Comparison of ENCODE assay signal across 14 cellular contexts in the genomic region with DNA sequence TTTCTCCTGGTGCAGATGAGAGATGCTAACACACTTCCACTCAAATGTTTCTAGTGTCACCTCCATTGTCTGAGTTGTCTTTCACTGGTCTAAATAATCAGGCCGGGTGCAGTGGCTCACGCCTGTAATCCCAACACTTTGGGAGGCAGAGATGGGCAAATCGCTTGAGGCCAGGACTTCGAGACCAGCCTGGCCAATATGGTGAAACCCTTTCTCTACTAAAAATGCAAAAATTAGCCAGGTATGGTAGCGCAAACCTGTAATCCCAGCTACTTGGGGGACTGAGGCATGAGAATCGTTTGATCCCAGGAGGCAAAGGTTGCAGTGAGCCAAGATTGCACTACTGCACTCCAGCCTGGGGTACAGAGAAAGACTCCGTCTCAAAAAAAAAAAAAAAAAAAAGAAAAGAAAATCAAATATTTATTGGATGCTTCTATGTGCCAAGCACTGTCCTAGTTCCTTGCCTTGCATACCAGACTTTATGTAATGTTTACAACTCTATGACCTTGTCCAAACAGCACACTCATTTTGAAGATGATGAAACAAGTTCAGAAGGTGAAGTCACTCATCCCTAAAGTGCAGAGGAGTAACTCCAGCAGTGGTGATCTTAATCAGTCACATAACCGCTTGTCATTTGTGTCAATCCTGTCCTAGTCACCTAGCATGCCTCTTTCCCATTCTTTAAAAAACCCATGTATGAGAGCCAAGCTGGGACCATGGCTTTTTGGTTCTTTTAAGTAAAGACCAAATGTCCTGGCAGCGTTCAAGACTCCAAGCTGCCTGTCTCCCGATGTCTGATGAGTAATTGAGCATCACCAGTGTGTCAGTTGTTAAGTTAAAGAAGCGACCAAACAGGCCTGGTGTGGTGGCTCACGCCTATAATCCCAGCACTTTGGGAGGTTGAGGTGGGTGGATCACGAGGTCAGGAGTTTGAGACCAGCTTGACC. TPM values are rescaled to one million over a fixed set of nuclear protein-coding genes. Genes with fewer than 3 reads are reported as not detected.
"Had no signal": no experiment of that assay in that cellular context is flagged by ENCODE, and none has a peak within 500 bp of the region (broad histone marks: within the 10 kb centered on the region; RNA-seq: fewer than 3 reads in every experiment).

No MANE protein-coding gene starts in this region.

RNA-seq across cellular contexts. Expression of a gene that starts 15.1 kb away (rescaled TPM):
- total RNA-seq: activated CD4-positive, alpha-beta memory T cell treated with anti-CD3 and anti-CD28 coated beads for 36 hours; astrocyte; cardiac muscle cell; fibroblast of lung; gastrocnemius medialis; heart right ventricle; left ventricle myocardium superior; osteocyte; pulmonary artery endothelial cell; T-helper 2 cell treated with Interferon-gamma antibody and Interleukin-4, amounts not matched to agents 100 ng/mL and 5 ng/mL, for 36 hours; temporal lobe had no signal
- polyA plus RNA-seq: cardiac muscle cell, fibroblast of lung, heart right ventricle, keratinocyte, neural cell, sigmoid colon had no signal

RNA-seq across cellular contexts. Expression of a gene that starts 46.9 kb away (rescaled TPM):
- total RNA-seq: activated CD4-positive, alpha-beta memory T cell treated with anti-CD3 and anti-CD28 coated beads for 36 hours; astrocyte; fibroblast of lung; heart right ventricle; left ventricle myocardium superior; osteocyte; pulmonary artery endothelial cell; T-helper 2 cell treated with Interferon-gamma antibody and Interleukin-4, amounts not matched to agents 100 ng/mL and 5 ng/mL, for 36 hours; temporal lobe had no signal
- polyA plus RNA-seq: cardiac muscle cell, fibroblast of lung, heart right ventricle, keratinocyte, neural cell, sigmoid colon had no signal
